Comparison of ENCODE assay signal across 8 cellular contexts in the genomic region with DNA sequence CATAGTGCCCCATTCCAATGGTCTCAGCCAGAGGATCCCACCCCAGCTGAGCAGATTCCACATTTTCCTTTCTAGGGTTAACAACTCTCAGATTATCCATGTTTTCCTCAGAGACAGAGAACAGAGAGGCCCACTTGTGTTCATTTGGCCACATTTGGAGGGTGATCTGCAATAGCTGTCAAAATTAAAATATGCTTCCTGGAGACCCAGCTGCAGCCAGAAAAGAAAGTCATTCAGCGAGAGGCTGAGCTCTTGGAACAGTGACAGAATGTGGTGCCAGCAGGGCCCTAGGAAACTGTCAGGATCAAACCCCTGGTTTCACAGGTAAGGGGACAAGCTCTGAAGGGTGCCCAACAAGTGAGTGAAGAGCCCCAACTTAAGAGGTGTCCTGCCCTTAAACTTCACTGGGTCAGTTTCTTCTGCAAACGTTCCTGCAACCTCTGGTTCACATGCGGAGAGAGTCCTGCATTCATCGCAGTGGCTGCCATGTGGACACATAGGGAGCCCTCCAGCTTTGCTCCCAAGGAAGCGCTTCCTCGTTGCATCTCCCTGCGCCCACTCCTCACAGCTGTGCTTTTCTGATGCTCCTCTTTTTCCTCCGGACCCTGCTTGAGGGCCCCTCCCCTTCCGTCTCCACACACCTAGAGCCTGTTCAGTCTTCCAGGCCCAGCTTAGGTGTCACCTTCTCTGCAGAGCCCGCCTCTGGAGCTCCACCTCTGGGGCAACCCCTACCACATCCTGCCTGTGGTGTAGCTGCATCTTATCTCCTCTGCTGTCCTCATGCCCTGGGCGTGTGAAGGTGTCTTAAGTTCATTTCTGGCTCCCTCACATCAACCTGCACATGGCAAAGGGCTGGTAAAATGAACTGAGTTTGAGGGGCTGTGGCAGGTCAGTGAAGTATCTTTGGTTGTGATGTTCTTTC. TPM values are rescaled to one million over a fixed set of nuclear protein-coding genes. Genes with fewer than 3 reads are reported as not detected.
A peak's percentile ranks its signal among the peaks of the same experiment; 100 is the strongest.
DNase-seq lines count a peak whose midpoint lies in the region; ATAC-seq and TF ChIP-seq lines count a peak whose summit lies in the region.
"Had no signal": no experiment of that assay in that cellular context is flagged by ENCODE, and none has a peak within 500 bp of the region (broad histone marks: within the 10 kb centered on the region; RNA-seq: fewer than 3 reads in every experiment).

No MANE protein-coding gene starts in this region.

- H3K27me3 Mint-ChIP-seq in T-helper 1 cell treated with Interleukin-12 subunit alpha and Interleukin-12 subunit beta and Interleukin-4 antibody, amounts not matched to agents 30 μg/mL and 1 μg/mL, for 36 hours (ENCODE audit: low read depth) = no peaks in the 10 kb centered on the region
- H3K27me3 Mint-ChIP-seq in activated T-helper 1 cell treated with anti-CD3 and anti-CD28 coated beads, Interleukin-12 subunit alpha, Interleukin-12 subunit beta, Interleukin-2, Interleukin-4 antibody, amounts not matched to agents 30 ng/mL and 10 ng/mL and 1 ng/mL, durations not matched to agents 14 hours and 24 hours and 36 hours (ENCODE audit: insufficient read depth) = no peaks in the 10 kb centered on the region
- H3K27me3 Mint-ChIP-seq in progenitor cell of endocrine pancreas = no peaks in the 10 kb centered on the region

- ATAC-seq in HG03442 (IDR thresholded peaks at IDR 0.05; ENCODE audit: unreplicated experiment) (no peak), HG03565 (IDR thresholded peaks at IDR 0.05; ENCODE audit: unreplicated experiment) (no peak)

- no peak overlapping the region for H3K4me3 ChIP-seq in thymus (ENCODE audit: low read length)

- H3K27ac ChIP-seq in thymus (ENCODE audit: low read depth) = peak overlapping the region; percentile 58

- H3K36me3 ChIP-seq in thymus (ENCODE audit: control insufficient read depth, insufficient read depth) = peaks cover 31% of the 10 kb centered on the region

- no peak for TF ChIP-seq CTCF in progenitor cell of endocrine pancreas (IDR thresholded peaks at IDR 0.05; ENCODE audit: unreplicated experiment)

- peak overlapping the region; percentile 93 for H3K27ac Mint-ChIP-seq in T-helper 1 cell treated with Interleukin-12 subunit alpha and Interleukin-12 subunit beta and Interleukin-4 antibody, amounts not matched to agents 30 μg/mL and 1 μg/mL, for 36 hours
- peak overlapping the region; percentile 98 for H3K27ac Mint-ChIP-seq in activated T-helper 1 cell treated with anti-CD3 and anti-CD28 coated beads, Interleukin-12 subunit alpha, Interleukin-12 subunit beta, Interleukin-2, Interleukin-4 antibody, amounts not matched to agents 30 ng/mL and 10 ng/mL and 1 ng/mL, durations not matched to agents 14 hours and 24 hours and 36 hours
- H3K27ac Mint-ChIP-seq in progenitor cell of endocrine pancreas = peak overlapping the region; percentile 29

- intact Hi-C loops in activated T-helper 1 cell treated with anti-CD3 and anti-CD28 coated beads, Interleukin-12 subunit alpha, Interleukin-12 subunit beta, Interleukin-2, Interleukin-4 antibody, amounts not matched to agents 30 ng/mL and 10 ng/mL and 1 ng/mL, durations not matched to agents 14 hours and 24 hours and 36 hours (cut with micrococcal nuclease) = loop anchor here (1.0 to 2.0 kb wide), 2 partner anchors 10 to 14 kb away; no protein-coding TSS in a partner anchor

- peak overlapping the region; percentile 77 for H3K4me3 Mint-ChIP-seq in T-helper 1 cell treated with Interleukin-12 subunit alpha and Interleukin-12 subunit beta and Interleukin-4 antibody, amounts not matched to agents 30 μg/mL and 1 μg/mL, for 36 hours
- H3K4me3 Mint-ChIP-seq in activated T-helper 1 cell treated with anti-CD3 and anti-CD28 coated beads, Interleukin-12 subunit alpha, Interleukin-12 subunit beta, Interleukin-2, Interleukin-4 antibody, amounts not matched to agents 30 ng/mL and 10 ng/mL and 1 ng/mL, durations not matched to agents 14 hours and 24 hours and 36 hours = peak overlapping the region; percentile 73
- H3K4me3 Mint-ChIP-seq in progenitor cell of endocrine pancreas (ENCODE audit: low read depth) = no peak overlapping the region

- no peaks in the 10 kb centered on the region for H3K9me3 ChIP-seq in thymus (ENCODE audit: control insufficient read depth)

- H3K36me3 Mint-ChIP-seq in T-helper 1 cell treated with Interleukin-12 subunit alpha and Interleukin-12 subunit beta and Interleukin-4 antibody, amounts not matched to agents 30 μg/mL and 1 μg/mL, for 36 hours (ENCODE audit: low read depth) = peaks cover 31% of the 10 kb centered on the region
- peaks cover 33% of the 10 kb centered on the region for H3K36me3 Mint-ChIP-seq in activated T-helper 1 cell treated with anti-CD3 and anti-CD28 coated beads, Interleukin-12 subunit alpha, Interleukin-12 subunit beta, Interleukin-2, Interleukin-4 antibody, amounts not matched to agents 30 ng/mL and 10 ng/mL and 1 ng/mL, durations not matched to agents 14 hours and 24 hours and 36 hours (ENCODE audit: low read depth)
- peaks cover 6% of the 10 kb centered on the region for H3K36me3 Mint-ChIP-seq in progenitor cell of endocrine pancreas (ENCODE audit: insufficient read depth)

- DNase-seq in activated T-helper 1 cell treated with anti-CD3 and anti-CD28 coated beads, Interleukin-12 subunit alpha, Interleukin-12 subunit beta, Interleukin-2, Interleukin-4 antibody, amounts not matched to agents 30 ng/mL and 10 ng/mL and 1 ng/mL, durations not matched to agents 14 hours and 24 hours and 36 hours (ENCODE audit: low spot score) = peak; percentile 84
- DNase-seq in progenitor cell of endocrine pancreas (ENCODE audit: low spot score, unreplicated experiment) = no peak
- DNase-seq in Kasumi-1 (lab: John Stamatoyannopoulos, UW) = no peak
- DNase-seq: IMR-90 had no signal

- H3K9me3 Mint-ChIP-seq in T-helper 1 cell treated with Interleukin-12 subunit alpha and Interleukin-12 subunit beta and Interleukin-4 antibody, amounts not matched to agents 30 μg/mL and 1 μg/mL, for 36 hours = no peaks in the 10 kb centered on the region
- no peaks in the 10 kb centered on the region for H3K9me3 Mint-ChIP-seq in activated T-helper 1 cell treated with anti-CD3 and anti-CD28 coated beads, Interleukin-12 subunit alpha, Interleukin-12 subunit beta, Interleukin-2, Interleukin-4 antibody, amounts not matched to agents 30 ng/mL and 10 ng/mL and 1 ng/mL, durations not matched to agents 14 hours and 24 hours and 36 hours
- no peaks in the 10 kb centered on the region for H3K9me3 Mint-ChIP-seq in progenitor cell of endocrine pancreas (ENCODE audit: low read depth)

- no peaks in the 10 kb centered on the region for H3K27me3 ChIP-seq in thymus (ENCODE audit: control insufficient read depth, insufficient read depth)

- WGBS in thymus = 55% methylated on average over 11 of the region's 11 CpGs

- peaks cover 12% of the 10 kb centered on the region for H3K4me1 ChIP-seq in thymus (ENCODE audit: control insufficient read depth, insufficient read depth, low read length)

- H3K4me1 Mint-ChIP-seq in T-helper 1 cell treated with Interleukin-12 subunit alpha and Interleukin-12 subunit beta and Interleukin-4 antibody, amounts not matched to agents 30 μg/mL and 1 μg/mL, for 36 hours (ENCODE audit: low read depth) = peaks cover 60% of the 10 kb centered on the region
- H3K4me1 Mint-ChIP-seq in activated T-helper 1 cell treated with anti-CD3 and anti-CD28 coated beads, Interleukin-12 subunit alpha, Interleukin-12 subunit beta, Interleukin-2, Interleukin-4 antibody, amounts not matched to agents 30 ng/mL and 10 ng/mL and 1 ng/mL, durations not matched to agents 14 hours and 24 hours and 36 hours (ENCODE audit: low read depth) = peaks cover 87% of the 10 kb centered on the region
- peaks cover 10% of the 10 kb centered on the region for H3K4me1 Mint-ChIP-seq in progenitor cell of endocrine pancreas (ENCODE audit: low read depth)

RNA-seq across cellular contexts. Expression of a gene that starts 3.9 kb away (rescaled TPM):
- total RNA-seq in activated T-helper 1 cell treated with anti-CD3 and anti-CD28 coated beads, Interleukin-12 subunit alpha, Interleukin-12 subunit beta, Interleukin-2, Interleukin-4 antibody, amounts not matched to agents 30 ng/mL and 10 ng/mL and 1 ng/mL, durations not matched to agents 14 hours and 24 hours and 36 hours = 4.1 and 4.8 TPM in 2 replicates
- total RNA-seq in progenitor cell of endocrine pancreas = 4.3 and 5.2 TPM in 2 replicates
- polyA plus RNA-seq in thymus = 2.1 TPM

RNA-seq across cellular contexts. Expression of a gene that starts 22.3 kb away (rescaled TPM):
- 821 and 858 TPM in 2 replicates for total RNA-seq in activated T-helper 1 cell treated with anti-CD3 and anti-CD28 coated beads, Interleukin-12 subunit alpha, Interleukin-12 subunit beta, Interleukin-2, Interleukin-4 antibody, amounts not matched to agents 30 ng/mL and 10 ng/mL and 1 ng/mL, durations not matched to agents 14 hours and 24 hours and 36 hours
- total RNA-seq in progenitor cell of endocrine pancreas = 89.9 and 103 TPM in 2 replicates
- polyA plus RNA-seq in thymus = 119 TPM

RNA-seq across cellular contexts. Expression of a gene that starts 54.1 kb away (rescaled TPM):
- total RNA-seq in activated T-helper 1 cell treated with anti-CD3 and anti-CD28 coated beads, Interleukin-12 subunit alpha, Interleukin-12 subunit beta, Interleukin-2, Interleukin-4 antibody, amounts not matched to agents 30 ng/mL and 10 ng/mL and 1 ng/mL, durations not matched to agents 14 hours and 24 hours and 36 hours = 0.29 and 0.64 TPM in 2 replicates
- 1.1 and 1.4 TPM in 2 replicates for total RNA-seq in progenitor cell of endocrine pancreas
- 0.30 TPM for polyA plus RNA-seq in thymus

Comparison
In these comparisons a context has a peak if more than half of its experiments do, and no peak if none do; other contexts are left out.
1. H3K27ac Mint-ChIP-seq: peak in every context shown above with its lines; median percentile 98 in activated T-helper 1 cell treated with anti-CD3 and anti-CD28 coated beads, Interleukin-12 subunit alpha, Interleukin-12 subunit beta, Interleukin-2, Interleukin-4 antibody, amounts not matched to agents 30 ng/mL and 10 ng/mL and 1 ng/mL, durations not matched to agents 14 hours and 24 hours and 36 hours; 93 in T-helper 1 cell treated with Interleukin-12 subunit alpha and Interleukin-12 subunit beta and Interleukin-4 antibody, amounts not matched to agents 30 μg/mL and 1 μg/mL, for 36 hours; 29 in progenitor cell of endocrine pancreas.